7 cellular contexts compared by ENCODE assay signal in the genomic region with DNA sequence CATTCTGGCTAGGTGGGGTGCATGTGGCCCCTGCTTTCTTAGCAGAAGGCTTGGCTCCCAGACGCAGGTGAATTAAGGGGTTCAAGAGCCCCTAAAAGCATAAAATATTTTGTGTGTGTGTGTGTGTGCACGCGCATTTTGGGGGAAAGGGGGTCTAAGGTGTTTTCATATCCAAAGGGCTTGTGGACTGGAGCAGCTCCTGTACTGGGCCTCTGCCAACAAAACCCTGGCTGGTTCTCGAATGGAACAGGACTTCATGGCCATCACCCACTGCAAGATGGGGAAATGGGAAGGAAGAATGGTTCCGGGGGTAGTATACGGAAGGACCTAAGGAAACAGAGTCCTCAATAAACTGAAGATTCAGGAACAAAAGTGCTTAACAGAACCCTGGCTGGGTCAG. TPM values are rescaled to one million over a fixed set of nuclear protein-coding genes. Genes with fewer than 3 reads are reported as not detected.
A peak's percentile ranks its signal among the peaks of the same experiment; 100 is the strongest.
DNase-seq lines count a peak whose midpoint lies in the region; ATAC-seq and TF ChIP-seq lines count a peak whose summit lies in the region.
"Had no signal": no experiment of that assay in that cellular context is flagged by ENCODE, and none has a peak within 500 bp of the region (broad histone marks: within the 10 kb centered on the region; RNA-seq: fewer than 3 reads in every experiment).

No MANE protein-coding gene starts in this region.

- H3K23ac ChIP-seq in mesenchymal stem cell (ENCODE audit: low read length in 2 of 2), result no peak overlapping the region

- POLR2A ChIA-PET in RWPE1 (lab: Yijun Ruan, JAX; ENCODE audit: low non-redundant PET), result no interaction called here

- WGBS in mesenchymal stem cell, result 87% methylated on average over 6 of the region's 6 CpGs

- TF ChIP-seq CTCF in RWPE1 (conservative IDR thresholded peaks at IDR 0.05; ENCODE audit: low read depth), result no peak

- H4K20me1 ChIP-seq in BLaER1, result peaks cover 2% of the 10 kb centered on the region

- ATAC-seq in HG02973 (IDR thresholded peaks at IDR 0.05; ENCODE audit: unreplicated experiment), result no peak

- DNase-seq in RWPE1 (ENCODE audit: low spot score) (no peak), mesenchymal stem cell (no peak), posterior cingulate gyrus (no peak), NCI-H2227 treated with DMSO at 0.1 percent for 48 hours (lab: John Stamatoyannopoulos, UW) (no peak)

- H3K18ac ChIP-seq in mesenchymal stem cell (ENCODE audit: low read depth in 1 of 2, low read length in 2 of 2), result no peak overlapping the region

- CTCF ChIA-PET in RWPE1 (lab: Yijun Ruan, JAX), result interaction anchor here (0.6 to 2.8 kb wide), 8 partner anchors 14 to 166 kb away, joined by 3 to 11 read pairs (median 3); no protein-coding TSS in a partner anchor

- H3K27ac ChIP-seq in BLaER1 (no peak overlapping the region), RWPE1 (peak overlapping the region; percentile 98; the same call in 1 of the 2 replicates), mesenchymal stem cell (ENCODE audit: low read length, poor library complexity, severe bottlenecking) (no peak overlapping the region)

- H3K9me3 ChIP-seq in BLaER1 (no peaks in the 10 kb centered on the region), mesenchymal stem cell (ENCODE audit: control insufficient read depth, low read length) (no peaks in the 10 kb centered on the region)
- H3K9me3 ChIP-seq: adrenal gland had no signal

- no peak overlapping the region for H3K4ac ChIP-seq in mesenchymal stem cell (ENCODE audit: low read depth in 1 of 2, low read length in 2 of 2)

- no peak overlapping the region for H2AFZ ChIP-seq in mesenchymal stem cell (ENCODE audit: low read depth, low read length)

- peak overlapping the region; percentile 86 for H3K4me2 ChIP-seq in BLaER1
- H3K4me2 ChIP-seq in mesenchymal stem cell (ENCODE audit: low read length, poor library complexity, severe bottlenecking), result no peak overlapping the region

- no peak overlapping the region for H2BK5ac ChIP-seq in mesenchymal stem cell (ENCODE audit: low read depth, low read length, poor library complexity, severe bottlenecking)

- H3K9ac ChIP-seq in BLaER1 (no peak overlapping the region), mesenchymal stem cell (ENCODE audit: low read length) (peak overlapping the region; percentile 91)

- H2BK120ac ChIP-seq in mesenchymal stem cell (ENCODE audit: low read depth, low read length), result no peak overlapping the region

- H3K79me1 ChIP-seq in mesenchymal stem cell (replicated peaks; ENCODE audit: low read length, poor library complexity, severe bottlenecking), result no peaks in the 10 kb centered on the region

- H4K91ac ChIP-seq in mesenchymal stem cell (ENCODE audit: low read length), result no peak overlapping the region

- no peak overlapping the region for H3K14ac ChIP-seq in mesenchymal stem cell (ENCODE audit: low read length in 2 of 2)

- H3K4me3 ChIP-seq in BLaER1 (no peak overlapping the region), mesenchymal stem cell (ENCODE audit: insufficient read depth in 1 of 2, low read depth in 1 of 2, low read length in 2 of 2) (no peak overlapping the region)
- H3K4me3 ChIP-seq: adrenal gland had no signal

- peak overlapping the region in 1 of 2 experiments; percentile 16 for H2BK12ac ChIP-seq in mesenchymal stem cell (ENCODE audit: low read length in 2 of 2)

- H3K36me3 ChIP-seq in BLaER1 (no peaks in the 10 kb centered on the region; the same call in 1 of the 2 replicates), mesenchymal stem cell (ENCODE audit: control insufficient read depth in 1 of 2, insufficient read depth in 2 of 2, low read depth in 1 of 2, low read length in 2 of 2) (peaks cover 4 to 41% of the 10 kb centered on the region in 2 experiments)
- H3K36me3 ChIP-seq: adrenal gland had no signal

- H3K27me3 ChIP-seq in BLaER1, result no peaks in the 10 kb centered on the region
- no peaks in the 10 kb centered on the region for H3K27me3 ChIP-seq in mesenchymal stem cell (ENCODE audit: control insufficient read depth in 1 of 2, insufficient read depth in 1 of 2, low read length in 2 of 2)
- H3K27me3 ChIP-seq: adrenal gland had no signal

- no peak overlapping the region for H2BK15ac ChIP-seq in mesenchymal stem cell (ENCODE audit: low read depth, poor library complexity, severe bottlenecking)

- no peak overlapping the region for H4K8ac ChIP-seq in mesenchymal stem cell (ENCODE audit: low read length)

- intact Hi-C loops in posterior cingulate gyrus (cut with DNase I), result no loop called here

- H3K4me1 ChIP-seq in BLaER1 (peaks cover 72% of the 10 kb centered on the region), mesenchymal stem cell (ENCODE audit: control insufficient read depth, insufficient read depth, low read depth, low read length) (peaks cover 35% of the 10 kb centered on the region)

- H2AK5ac ChIP-seq in mesenchymal stem cell (ENCODE audit: low read length, severe bottlenecking), result no peak overlapping the region

RNA-seq across cellular contexts. Expression of gene ATN1, which starts 3.9 kb away (rescaled TPM):
- polyA plus RNA-seq in mesenchymal stem cell (2013, experiment 1 of 2), result 119 TPM
- 111 TPM for polyA plus RNA-seq in mesenchymal stem cell (2013, experiment 2 of 2)

RNA-seq across cellular contexts. Expression of gene ENO2, which starts 9.5 kb away (rescaled TPM):
- 22.7 TPM for polyA plus RNA-seq in mesenchymal stem cell (2013, experiment 1 of 2)
- 20.2 TPM for polyA plus RNA-seq in mesenchymal stem cell (2013, experiment 2 of 2)

RNA-seq across cellular contexts. Expression of gene LRRC23, which starts 19.2 kb away (rescaled TPM):
- polyA plus RNA-seq in mesenchymal stem cell (2013, experiment 1 of 2), result 6.1 TPM
- 6.3 TPM for polyA plus RNA-seq in mesenchymal stem cell (2013, experiment 2 of 2)

RNA-seq across cellular contexts. Expression of gene RNU7-1, which starts 19.8 kb away (rescaled TPM):
- not detected for polyA plus RNA-seq in mesenchymal stem cell (2013, experiment 1 of 2)
- polyA plus RNA-seq in mesenchymal stem cell (2013, experiment 2 of 2), result not detected
- polyA plus RNA-seq: adrenal gland had no signal

RNA-seq across cellular contexts. Expression of gene C12orf57, which starts 20.0 kb away (rescaled TPM):
- polyA plus RNA-seq in mesenchymal stem cell (2013, experiment 1 of 2), result 186 TPM
- polyA plus RNA-seq in mesenchymal stem cell (2013, experiment 2 of 2), result 188 TPM
